Comparison of ENCODE assay signal across 3 cellular contexts in genomic region chr5:154213592-154213991, GRCh38.
TF ChIP-seq lines count a peak whose summit lies in the region.

No MANE protein-coding gene starts in this region.

TF ChIP-seq in SK-N-SH, 30 proteins besides CTCF, POLR2A, EP300 and RAD21 (continues in another document):
- TF ChIP-seq IRF3 (IDR thresholded peaks at IDR 0.05; ENCODE audit: low read depth, low read length): no peak
- no peak for TF ChIP-seq USF2 (IDR thresholded peaks at IDR 0.05; ENCODE audit: borderline replicate concordance, low read depth, low read length)
- TF ChIP-seq SMC3 (IDR thresholded peaks at IDR 0.05; ENCODE audit: low read depth, low read length): no peak
- no peak for TF ChIP-seq NRF1 (IDR thresholded peaks at IDR 0.05; ENCODE audit: low read depth, low read length)
- no peak for TF ChIP-seq MEF2A (IDR thresholded peaks at IDR 0.05; ENCODE audit: borderline replicate concordance, low read depth)
- no peak for TF ChIP-seq MXI1 (IDR thresholded peaks at IDR 0.05; ENCODE audit: low read depth, low read length)
- no peak for TF ChIP-seq YY1 (IDR thresholded peaks at IDR 0.05; ENCODE audit: low read depth)
- no peak for TF ChIP-seq REST (IDR thresholded peaks at IDR 0.05; ENCODE audit: low read depth, low read length)
- TF ChIP-seq SIN3A (IDR thresholded peaks at IDR 0.05; ENCODE audit: borderline replicate concordance, low read depth, low read length): no peak
- no peak for TF ChIP-seq EZH2phosphoT487 (IDR thresholded peaks at IDR 0.05; ENCODE audit: borderline replicate concordance, low read depth)
- TF ChIP-seq USF1 (IDR thresholded peaks at IDR 0.05; ENCODE audit: borderline replicate concordance, low read depth): no peak
- no peak for TF ChIP-seq GATA2 (CRISPR knock-in tag; IDR thresholded peaks at IDR 0.05)

TF ChIP-seq in SK-N-SH treated with all-trans-retinoic acid at 6 μM for 48 hours, 23 proteins besides CTCF, POLR2A, EP300 and RAD21 (continued from another document):
- TF ChIP-seq ZNF565 (CRISPR knock-in tag; conservative IDR thresholded peaks at IDR 0.05; ENCODE audit: low read depth) (no peak), TCF4 (CRISPR knock-in tag; IDR thresholded peaks at IDR 0.05; ENCODE audit: borderline replicate concordance) (no peak), CREB5 (CRISPR knock-in tag; IDR thresholded peaks at IDR 0.05; ENCODE audit: low read depth) (no peak), ZFP30 (CRISPR knock-in tag; IDR thresholded peaks at IDR 0.05) (no peak), ZNF70 (CRISPR knock-in tag; IDR thresholded peaks at IDR 0.05) (no peak), CSRNP3 (CRISPR knock-in tag; IDR thresholded peaks at IDR 0.05) (no peak), ESRRG (CRISPR knock-in tag; IDR thresholded peaks at IDR 0.05) (no peak), CSDC2 (CRISPR knock-in tag; IDR thresholded peaks at IDR 0.05) (no peak), POU6F1 (CRISPR knock-in tag; IDR thresholded peaks at IDR 0.05; ENCODE audit: borderline replicate concordance, low read depth) (no peak), OSR1 (CRISPR knock-in tag; IDR thresholded peaks at IDR 0.05) (no peak), RARB (CRISPR knock-in tag; IDR thresholded peaks at IDR 0.05) (no peak), ZC3H10 (CRISPR knock-in tag; IDR thresholded peaks at IDR 0.05) (no peak), GLIS3 (CRISPR knock-in tag; IDR thresholded peaks at IDR 0.05) (no peak), TSHZ2 (CRISPR knock-in tag; IDR thresholded peaks at IDR 0.05) (no peak), ISL1 (CRISPR knock-in tag; IDR thresholded peaks at IDR 0.05) (no peak)

TF ChIP-seq in A549, 52 proteins besides CTCF, POLR2A, EP300 and RAD21 (continued from another document):
- TF ChIP-seq HOXA7 (CRISPR knock-in tag; IDR thresholded peaks at IDR 0.05) (no peak), ZC3H11A (IDR thresholded peaks at IDR 0.05) (no peak)
